1 cellular context compared by ENCODE assay signal in genomic region chrX:153684447-153685178, GRCh38.
TF ChIP-seq lines count a peak whose summit lies in the region.

No MANE protein-coding gene starts in this region.

TF ChIP-seq in HepG2, 621 proteins besides CTCF, POLR2A, EP300 and RAD21 (continued from another document):
- no peak for TF ChIP-seq KIAA2018 (CRISPR knock-in tag; IDR thresholded peaks at IDR 0.05; ENCODE audit: borderline replicate concordance)
- TF ChIP-seq RBAK (CRISPR knock-in tag; IDR thresholded peaks at IDR 0.05), result no peak
- TF ChIP-seq THAP7 (CRISPR knock-in tag; IDR thresholded peaks at IDR 0.05), result no peak
- TF ChIP-seq ZBTB46 (CRISPR knock-in tag; IDR thresholded peaks at IDR 0.05; ENCODE audit: borderline replicate concordance), result no peak
- TF ChIP-seq JDP2 (CRISPR knock-in tag; IDR thresholded peaks at IDR 0.05; ENCODE audit: borderline replicate concordance), result no peak
- TF ChIP-seq JUN (CRISPR knock-in tag; IDR thresholded peaks at IDR 0.05), result no peak
- no peak for TF ChIP-seq ZNF10 (CRISPR knock-in tag; IDR thresholded peaks at IDR 0.05; ENCODE audit: borderline replicate concordance, low read depth)
- TF ChIP-seq ERF (CRISPR knock-in tag; IDR thresholded peaks at IDR 0.05), result no peak
- no peak for TF ChIP-seq ZNF143 (CRISPR knock-in tag; IDR thresholded peaks at IDR 0.05)
- no peak for TF ChIP-seq PCBP1 (IDR thresholded peaks at IDR 0.05; ENCODE audit: borderline replicate concordance, low read depth, low read length)
- peak; percentile 15; the same call in 1 of the 2 replicates for TF ChIP-seq STAG1 (CRISPR knock-in tag; IDR thresholded peaks at IDR 0.05)
- TF ChIP-seq JUND (CRISPR knock-in tag; IDR thresholded peaks at IDR 0.05), result no peak
TF ChIP-seq in HepG2: peak in this region for 25.
